11 cellular contexts compared by ENCODE assay signal in the genomic region with DNA sequence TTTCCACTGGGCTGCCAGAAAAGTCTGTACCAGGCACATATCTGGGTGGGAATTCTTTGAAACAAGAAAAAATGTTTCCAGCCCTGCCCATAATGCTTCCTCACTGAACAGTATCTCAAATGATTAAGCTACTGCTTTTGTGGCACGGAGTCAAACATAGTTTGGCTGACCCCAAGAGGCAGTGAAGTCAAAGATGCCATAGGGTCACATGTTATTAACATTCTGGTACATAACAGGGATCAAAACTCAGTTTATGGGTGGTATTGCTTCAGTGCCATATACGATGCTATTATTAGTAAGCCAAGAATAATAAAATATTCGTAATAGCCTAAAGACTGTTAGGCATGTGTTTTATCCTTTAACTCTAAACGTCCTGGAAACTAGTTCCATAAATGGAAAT.
DNase-seq lines count a peak whose midpoint lies in the region; TF ChIP-seq lines count a peak whose summit lies in the region.
"Had no signal": no experiment of that assay in that cellular context is flagged by ENCODE, and none has a peak within 500 bp of the region (broad histone marks: within the 10 kb centered on the region; RNA-seq: fewer than 3 reads in every experiment).

No MANE protein-coding gene starts in this region.

- peaks cover 54% of the 10 kb centered on the region for H3K4me1 ChIP-seq in left ventricle myocardium inferior

- H3K4me3 ChIP-seq in astrocyte of the spinal cord (ENCODE audit: low read depth, low read length) (no peak overlapping the region), left ventricle myocardium inferior (no peak overlapping the region), skeletal muscle cell (ENCODE audit: low read depth, low read length) (no peak overlapping the region)

- intact Hi-C loops in left ventricle myocardium inferior (cut with micrococcal nuclease): no loop called here

- H3K9me3 ChIP-seq in left ventricle myocardium inferior (replicated peaks): no peaks in the 10 kb centered on the region

- DNase-seq in ELR (ENCODE audit: low read depth) (peak; percentile 82), astrocyte of the spinal cord (ENCODE audit: low read depth, low spot score) (peak; percentile 84), left ventricle myocardium inferior (no peak), skeletal muscle cell (ENCODE audit: low read depth) (peak; percentile 89), GM19240 (ENCODE audit: insufficient read length, low spot score) (no peak), NCI-H748 treated with DMSO at 0.1 percent for 48 hours (lab: John Stamatoyannopoulos, UW) (no peak), NCI-H2029 (lab: John Stamatoyannopoulos, UW) (no peak)
- no peak for DNase-seq in activated CD4-positive, alpha-beta T cell treated with anti-CD3 and anti-CD28 coated beads for 48 hours
- DNase-seq: activated CD8-positive, alpha-beta memory T cell treated with anti-CD3 and anti-CD28 coated beads, Interleukin-2, amount 50 U/mL, for 48 hours; DMS 273 treated with DMSO at 0.1 percent for 48 hours; foreskin melanocyte had no signal

- H3K27me3 ChIP-seq in left ventricle myocardium inferior (ENCODE audit: low read depth): no peaks in the 10 kb centered on the region

- in situ Hi-C loops in astrocyte of the spinal cord (cut with HindIII; ENCODE audit: low sequenced_read_pairs): no loop called here

- TF ChIP-seq CTCF in astrocyte of the spinal cord (IDR thresholded peaks at IDR 0.05; ENCODE audit: low read depth, low read length) (no peak), left ventricle myocardium inferior (IDR thresholded peaks at IDR 0.05; ENCODE audit: borderline replicate concordance) (no peak)

- peak overlapping the region; percentile 69 for H3K27ac ChIP-seq in left ventricle myocardium inferior (replicated peaks)

- H3K36me3 ChIP-seq in left ventricle myocardium inferior: peaks cover 26% of the 10 kb centered on the region

Comparison
In these comparisons a context has a peak if more than half of its experiments do, and no peak if none do; other contexts are left out.
1. DNase-seq: peak in ELR (single experiment), astrocyte of the spinal cord (single experiment) and skeletal muscle cell (single experiment); none in left ventricle myocardium inferior (single experiment), activated CD4-positive, alpha-beta T cell treated with anti-CD3 and anti-CD28 coated beads for 48 hours (single experiment), GM19240 (single experiment), NCI-H748 treated with DMSO at 0.1 percent for 48 hours (single experiment) and NCI-H2029 (single experiment).